In the genomic region with DNA sequence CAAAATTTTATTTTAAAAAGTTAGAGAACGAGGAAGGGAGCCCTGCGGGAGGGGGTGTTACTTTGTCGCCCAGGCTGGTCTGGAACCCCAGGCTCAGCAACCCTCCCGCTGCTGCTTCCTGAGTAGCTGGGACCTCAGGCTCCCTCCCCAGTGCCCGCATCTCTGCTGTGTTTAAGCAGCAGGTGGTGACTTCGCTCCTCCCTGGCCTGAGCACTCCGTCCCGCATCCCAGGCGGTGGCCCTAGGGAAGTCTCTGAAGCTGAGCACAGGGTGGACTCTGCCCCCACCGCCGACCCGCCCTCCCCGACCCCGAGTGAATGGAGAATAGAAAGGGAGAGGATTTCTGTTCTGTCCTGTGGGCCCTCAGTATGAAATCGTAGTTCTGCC, we compare ENCODE assay signal across 2 cellular contexts.
TF ChIP-seq lines count a peak whose summit lies in the region.

No MANE protein-coding gene starts in this region.

TF ChIP-seq in HEK293, 187 proteins besides CTCF, POLR2A, EP300 and RAD21:
- TF ChIP-seq, protein P1, sequence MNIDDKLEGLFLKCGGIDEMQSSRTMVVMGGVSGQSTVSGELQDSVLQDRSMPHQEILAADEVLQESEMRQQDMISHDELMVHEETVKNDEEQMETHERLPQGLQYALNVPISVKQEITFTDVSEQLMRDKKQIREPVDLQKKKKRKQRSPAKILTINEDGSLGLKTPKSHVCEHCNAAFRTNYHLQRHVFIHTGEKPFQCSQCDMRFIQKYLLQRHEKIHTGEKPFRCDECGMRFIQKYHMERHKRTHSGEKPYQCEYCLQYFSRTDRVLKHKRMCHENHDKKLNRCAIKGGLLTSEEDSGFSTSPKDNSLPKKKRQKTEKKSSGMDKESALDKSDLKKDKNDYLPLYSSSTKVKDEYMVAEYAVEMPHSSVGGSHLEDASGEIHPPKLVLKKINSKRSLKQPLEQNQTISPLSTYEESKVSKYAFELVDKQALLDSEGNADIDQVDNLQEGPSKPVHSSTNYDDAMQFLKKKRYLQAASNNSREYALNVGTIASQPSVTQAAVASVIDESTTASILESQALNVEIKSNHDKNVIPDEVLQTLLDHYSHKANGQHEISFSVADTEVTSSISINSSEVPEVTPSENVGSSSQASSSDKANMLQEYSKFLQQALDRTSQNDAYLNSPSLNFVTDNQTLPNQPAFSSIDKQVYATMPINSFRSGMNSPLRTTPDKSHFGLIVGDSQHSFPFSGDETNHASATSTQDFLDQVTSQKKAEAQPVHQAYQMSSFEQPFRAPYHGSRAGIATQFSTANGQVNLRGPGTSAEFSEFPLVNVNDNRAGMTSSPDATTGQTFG (tag by site-specific recombination; IDR thresholded peaks at IDR 0.05; ENCODE audit: borderline replicate concordance): no peak
- TF ChIP-seq ZIC2 (tag by site-specific recombination; IDR thresholded peaks at IDR 0.05): no peak
- TF ChIP-seq KLF9 (tag by site-specific recombination; IDR thresholded peaks at IDR 0.05; ENCODE audit: low read depth): no peak
- TF ChIP-seq, protein P2, sequence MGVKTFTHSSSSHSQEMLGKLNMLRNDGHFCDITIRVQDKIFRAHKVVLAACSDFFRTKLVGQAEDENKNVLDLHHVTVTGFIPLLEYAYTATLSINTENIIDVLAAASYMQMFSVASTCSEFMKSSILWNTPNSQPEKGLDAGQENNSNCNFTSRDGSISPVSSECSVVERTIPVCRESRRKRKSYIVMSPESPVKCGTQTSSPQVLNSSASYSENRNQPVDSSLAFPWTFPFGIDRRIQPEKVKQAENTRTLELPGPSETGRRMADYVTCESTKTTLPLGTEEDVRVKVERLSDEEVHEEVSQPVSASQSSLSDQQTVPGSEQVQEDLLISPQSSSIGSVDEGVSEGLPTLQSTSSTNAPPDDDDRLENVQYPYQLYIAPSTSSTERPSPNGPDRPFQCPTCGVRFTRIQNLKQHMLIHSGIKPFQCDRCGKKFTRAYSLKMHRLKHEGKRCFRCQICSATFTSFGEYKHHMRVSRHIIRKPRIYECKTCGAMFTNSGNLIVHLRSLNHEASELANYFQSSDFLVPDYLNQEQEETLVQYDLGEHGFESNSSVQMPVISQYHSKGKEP (tag by site-specific recombination; IDR thresholded peaks at IDR 0.05): no peak
- TF ChIP-seq ZNF335 (tag by site-specific recombination; conservative IDR thresholded peaks at IDR 0.05): no peak
- no peak for TF ChIP-seq ZNF560 (tag by site-specific recombination; IDR thresholded peaks at IDR 0.05; ENCODE audit: borderline replicate concordance)
- no peak for TF ChIP-seq KLF16 (tag by site-specific recombination; IDR thresholded peaks at IDR 0.05)
TF ChIP-seq in HEK293: peak in this region for 0.

TF ChIP-seq in SK-N-SH, 30 proteins besides CTCF, POLR2A, EP300 and RAD21 (continued from another document):
- TF ChIP-seq, protein P3, sequence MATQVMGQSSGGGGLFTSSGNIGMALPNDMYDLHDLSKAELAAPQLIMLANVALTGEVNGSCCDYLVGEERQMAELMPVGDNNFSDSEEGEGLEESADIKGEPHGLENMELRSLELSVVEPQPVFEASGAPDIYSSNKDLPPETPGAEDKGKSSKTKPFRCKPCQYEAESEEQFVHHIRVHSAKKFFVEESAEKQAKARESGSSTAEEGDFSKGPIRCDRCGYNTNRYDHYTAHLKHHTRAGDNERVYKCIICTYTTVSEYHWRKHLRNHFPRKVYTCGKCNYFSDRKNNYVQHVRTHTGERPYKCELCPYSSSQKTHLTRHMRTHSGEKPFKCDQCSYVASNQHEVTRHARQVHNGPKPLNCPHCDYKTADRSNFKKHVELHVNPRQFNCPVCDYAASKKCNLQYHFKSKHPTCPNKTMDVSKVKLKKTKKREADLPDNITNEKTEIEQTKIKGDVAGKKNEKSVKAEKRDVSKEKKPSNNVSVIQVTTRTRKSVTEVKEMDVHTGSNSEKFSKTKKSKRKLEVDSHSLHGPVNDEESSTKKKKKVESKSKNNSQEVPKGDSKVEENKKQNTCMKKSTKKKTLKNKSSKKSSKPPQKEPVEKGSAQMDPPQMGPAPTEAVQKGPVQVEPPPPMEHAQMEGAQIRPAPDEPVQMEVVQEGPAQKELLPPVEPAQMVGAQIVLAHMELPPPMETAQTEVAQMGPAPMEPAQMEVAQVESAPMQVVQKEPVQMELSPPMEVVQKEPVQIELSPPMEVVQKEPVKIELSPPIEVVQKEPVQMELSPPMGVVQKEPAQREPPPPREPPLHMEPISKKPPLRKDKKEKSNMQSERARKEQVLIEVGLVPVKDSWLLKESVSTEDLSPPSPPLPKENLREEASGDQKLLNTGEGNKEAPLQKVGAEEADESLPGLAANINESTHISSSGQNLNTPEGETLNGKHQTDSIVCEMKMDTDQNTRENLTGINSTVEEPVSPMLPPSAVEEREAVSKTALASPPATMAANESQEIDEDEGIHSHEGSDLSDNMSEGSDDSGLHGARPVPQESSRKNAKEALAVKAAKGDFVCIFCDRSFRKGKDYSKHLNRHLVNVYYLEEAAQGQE (IDR thresholded peaks at IDR 0.05; ENCODE audit: low read depth, low read length): no peak
- TF ChIP-seq MXI1 (IDR thresholded peaks at IDR 0.05; ENCODE audit: low read depth, low read length): no peak
- TF ChIP-seq, protein P4, sequence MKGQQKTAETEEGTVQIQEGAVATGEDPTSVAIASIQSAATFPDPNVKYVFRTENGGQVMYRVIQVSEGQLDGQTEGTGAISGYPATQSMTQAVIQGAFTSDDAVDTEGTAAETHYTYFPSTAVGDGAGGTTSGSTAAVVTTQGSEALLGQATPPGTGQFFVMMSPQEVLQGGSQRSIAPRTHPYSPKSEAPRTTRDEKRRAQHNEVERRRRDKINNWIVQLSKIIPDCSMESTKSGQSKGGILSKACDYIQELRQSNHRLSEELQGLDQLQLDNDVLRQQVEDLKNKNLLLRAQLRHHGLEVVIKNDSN (IDR thresholded peaks at IDR 0.05; ENCODE audit: borderline replicate concordance, low read depth): no peak
- TF ChIP-seq TAF1 (IDR thresholded peaks at IDR 0.05; ENCODE audit: borderline replicate concordance, low read depth, low read length): no peak
- TF ChIP-seq RCOR1 (IDR thresholded peaks at IDR 0.05; ENCODE audit: low read length): no peak
- no peak for TF ChIP-seq NRF1 (IDR thresholded peaks at IDR 0.05; ENCODE audit: low read depth, low read length)
- no peak for TF ChIP-seq NFIC (IDR thresholded peaks at IDR 0.05; ENCODE audit: borderline replicate concordance)
- no peak for TF ChIP-seq RFX5 (IDR thresholded peaks at IDR 0.05; ENCODE audit: low read length)
- no peak for TF ChIP-seq GABPA (IDR thresholded peaks at IDR 0.05; ENCODE audit: low read depth)
- TF ChIP-seq ELF1 (IDR thresholded peaks at IDR 0.05): no peak
- TF ChIP-seq, protein P5, sequence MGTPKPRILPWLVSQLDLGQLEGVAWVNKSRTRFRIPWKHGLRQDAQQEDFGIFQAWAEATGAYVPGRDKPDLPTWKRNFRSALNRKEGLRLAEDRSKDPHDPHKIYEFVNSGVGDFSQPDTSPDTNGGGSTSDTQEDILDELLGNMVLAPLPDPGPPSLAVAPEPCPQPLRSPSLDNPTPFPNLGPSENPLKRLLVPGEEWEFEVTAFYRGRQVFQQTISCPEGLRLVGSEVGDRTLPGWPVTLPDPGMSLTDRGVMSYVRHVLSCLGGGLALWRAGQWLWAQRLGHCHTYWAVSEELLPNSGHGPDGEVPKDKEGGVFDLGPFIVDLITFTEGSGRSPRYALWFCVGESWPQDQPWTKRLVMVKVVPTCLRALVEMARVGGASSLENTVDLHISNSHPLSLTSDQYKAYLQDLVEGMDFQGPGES (IDR thresholded peaks at IDR 0.05; ENCODE audit: low read depth, low read length): no peak
